Comparison of ENCODE assay signal across 8 cellular contexts in the genomic region with DNA sequence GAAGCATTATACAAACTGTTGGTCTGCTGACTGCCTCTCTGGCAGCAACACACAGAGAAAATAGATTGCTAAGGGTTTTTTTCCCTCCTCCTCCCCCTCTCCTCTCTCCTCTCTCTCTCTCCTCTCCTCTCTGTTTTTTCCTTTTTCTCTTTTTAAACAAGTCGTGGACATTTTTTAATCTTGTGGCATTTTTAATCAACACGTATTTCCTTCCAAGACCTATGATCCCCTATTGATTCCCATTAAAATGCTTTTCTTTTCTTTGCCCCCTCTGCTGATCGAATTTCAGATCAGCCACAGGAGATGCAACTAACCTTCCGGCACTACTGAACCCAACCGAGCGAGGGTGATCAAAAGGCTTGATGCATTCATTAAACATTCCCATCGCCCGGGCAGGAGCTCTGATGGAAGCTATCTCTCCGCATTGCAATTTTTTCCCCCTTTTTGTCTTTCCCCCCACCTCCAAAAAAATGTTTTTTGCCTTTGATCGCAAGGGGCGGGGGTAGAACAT.
DNase-seq lines count a peak whose midpoint lies in the region; ATAC-seq and TF ChIP-seq lines count a peak whose summit lies in the region.

No MANE protein-coding gene starts in this region.

- ATAC-seq in body of pancreas (peak; percentile 45), HG03280 (IDR thresholded peaks at IDR 0.05; ENCODE audit: unreplicated experiment) (no peak)

- intact Hi-C loops in body of pancreas (cut with DNase I) = loop anchor here (5.0 kb wide), 1 partner anchor 91 kb away; the partner anchor contains the start of gene ARID1B
- intact Hi-C loops in sigmoid colon (cut with DNase I) = loop anchor here (2.0 to 10.0 kb wide), 5 partner anchors 124 to 1372 kb away; partner anchors contain the start of gene TFB1M

- TF ChIP-seq EP300 in sigmoid colon (IDR thresholded peaks at IDR 0.05) = no peak

- TF ChIP-seq POLR2A in body of pancreas (IDR thresholded peaks at IDR 0.05) (no peak), sigmoid colon (IDR thresholded peaks at IDR 0.05) (no peak)

- peak overlapping the region; percentile 73 for H3K4me3 ChIP-seq in GM12864 (ENCODE audit: low read depth, low read length)
- H3K4me3 ChIP-seq in body of pancreas = peak overlapping the region; percentile 44 to 46
- H3K4me3 ChIP-seq in iPS-11a (ENCODE audit: low read depth, low read length) = peak overlapping the region; percentile 61
- H3K4me3 ChIP-seq in sigmoid colon = peak overlapping the region; percentile 56 to 76 (median 65)

- no peaks in the 10 kb centered on the region for H3K27me3 ChIP-seq in body of pancreas
- no peaks in the 10 kb centered on the region for H3K27me3 ChIP-seq in sigmoid colon

- peak; percentile 36 for TF ChIP-seq CTCF in GM12864 (IDR thresholded peaks at IDR 0.05; ENCODE audit: low read depth, low read length, missing control alignments)
- peak; percentile 15 to 90 (median 47) for TF ChIP-seq CTCF in body of pancreas (IDR thresholded peaks at IDR 0.05)
- peak; percentile 50 to 81 (median 77) for TF ChIP-seq CTCF in sigmoid colon (IDR thresholded peaks at IDR 0.05)

- H3K9me3 ChIP-seq in KOPT-K1 (ENCODE audit: insufficient read depth, low read length, poor library complexity, severe bottlenecking) (no peaks in the 10 kb centered on the region), body of pancreas (no peaks in the 10 kb centered on the region), sigmoid colon (no peaks in the 10 kb centered on the region)

- DNase-seq in A172 (ENCODE audit: low spot score) (peak; percentile 45), GM12864 (ENCODE audit: low read depth) (no peak), RKO (ENCODE audit: low spot score) (peak; percentile 80), body of pancreas (peak; percentile 48 to 64 (median 58)), sigmoid colon (peak; percentile 66)

- peaks cover 17% of the 10 kb centered on the region for H3K4me1 ChIP-seq in body of pancreas
- H3K4me1 ChIP-seq in sigmoid colon = peaks cover 0 to 16% (median 10%) of the 10 kb centered on the region in 4 donors

- H3K36me3 ChIP-seq in KOPT-K1 (ENCODE audit: insufficient read depth, low read length) = no peaks in the 10 kb centered on the region
- H3K36me3 ChIP-seq in body of pancreas (replicated peaks in 1 of 2; ENCODE audit: insufficient read depth in 1 of 2, low read depth in 2 of 2) = no peaks in the 10 kb centered on the region
- no peaks in the 10 kb centered on the region for H3K36me3 ChIP-seq in sigmoid colon

- 0 to 1% methylated on average over 11 of the region's 11 CpGs for WGBS in body of pancreas, 2 donors
- WGBS in sigmoid colon, 2 donors = 0 to 1% methylated on average over 11 of the region's 11 CpGs

- H3K27ac ChIP-seq in KOPT-K1 (ENCODE audit: low read depth, low read length, poor library complexity, severe bottlenecking) (peak overlapping the region; percentile 87), body of pancreas (peak overlapping the region; percentile 91 to 99 (median 98)), sigmoid colon (peak overlapping the region; percentile 94 to 99 (median 96))
